ENCODE assay signal across 9 cellular contexts in the genomic region with DNA sequence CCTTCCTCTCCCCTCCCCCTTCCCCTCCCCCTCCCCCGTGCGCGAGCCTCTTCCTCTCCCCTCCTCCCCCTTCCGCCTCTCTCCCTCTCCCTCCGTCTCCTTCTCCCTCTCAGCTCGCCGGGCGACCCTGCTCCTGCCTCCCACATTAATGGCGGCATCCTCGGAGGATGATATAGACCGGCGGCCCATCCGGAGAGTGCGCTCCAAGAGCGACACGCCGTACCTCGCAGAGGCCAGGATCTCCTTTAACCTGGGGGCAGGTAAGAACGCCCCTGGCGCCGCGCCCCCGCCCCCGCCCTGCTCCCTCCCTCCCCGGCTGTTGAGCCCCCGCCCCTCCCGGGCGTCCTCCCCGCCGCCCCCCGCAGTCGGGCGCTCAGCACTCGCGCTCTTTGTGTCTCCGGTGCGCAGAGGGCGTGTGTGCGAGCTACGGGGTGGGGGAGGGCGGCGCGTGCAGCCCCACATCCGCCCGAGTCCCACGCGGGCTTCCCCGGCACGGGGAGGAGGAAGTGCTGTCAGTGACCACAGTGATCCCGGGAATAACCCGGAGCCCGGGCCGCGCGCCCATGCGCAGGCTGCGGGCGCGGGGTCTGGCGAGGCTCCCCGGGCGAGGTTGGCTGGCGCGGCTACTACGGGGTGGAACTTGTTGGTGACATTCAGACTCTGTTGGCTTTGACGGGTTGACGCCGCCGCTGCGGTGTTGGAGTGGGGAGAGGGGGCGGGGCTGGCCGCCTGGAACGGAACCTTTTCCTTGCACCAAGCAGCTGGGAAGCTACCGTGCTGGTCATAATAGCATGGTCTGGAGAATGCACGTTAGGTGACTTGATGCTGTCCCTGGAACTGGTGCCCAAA. TPM values are rescaled to one million over a fixed set of nuclear protein-coding genes. Genes with fewer than 3 reads are reported as not detected.
DNase-seq lines count a peak whose midpoint lies in the region; ATAC-seq, FAIRE-seq and TF ChIP-seq lines count a peak whose summit lies in the region.
"Had no signal": no experiment of that assay in that cellular context is flagged by ENCODE, and none has a peak within 500 bp of the region (broad histone marks: within the 10 kb centered on the region; RNA-seq: fewer than 3 reads in every experiment).

No MANE protein-coding gene starts in this region.

- no peak overlapping the region for H2AFZ ChIP-seq in neuron (ENCODE audit: low read depth, low read length)

- no peak for ATAC-seq in HG03442 (IDR thresholded peaks at IDR 0.05; ENCODE audit: unreplicated experiment)

- peaks cover 10% of the 10 kb centered on the region for H3K9me3 Mint-ChIP-seq in chondrocyte (ENCODE audit: low read depth)

- peaks cover 52% of the 10 kb centered on the region for H3K27me3 Mint-ChIP-seq in chondrocyte (ENCODE audit: low read depth)

- H3K4me3 ChIP-seq in neuron (ENCODE audit: low read length): peak overlapping the region; percentile 38

- peaks cover 33% of the 10 kb centered on the region for H3K27me3 ChIP-seq in neuron (ENCODE audit: insufficient read depth, low read length)

- DNase-seq in DMS79 treated with DMSO at 0.1 percent for 48 hours (lab: John Stamatoyannopoulos, UW) (peak; percentile 15), NCI-H187 treated with DMSO at 0.1 percent for 48 hours (lab: John Stamatoyannopoulos, UW) (peak; percentile 40), chondrocyte (ENCODE audit: low spot score) (no peak), NCI-H774 (lab: John Stamatoyannopoulos, UW) (no peak), HTR-8/SVneo (ENCODE audit: insufficient read length, low spot score) (no peak)
- DNase-seq in stimulated activated CD4-positive, alpha-beta T cell treated with anti-CD3 and anti-CD28 coated beads, Interleukin-4, amount 100 ng/mL, for 4 hours: no peak

- no peaks in the 10 kb centered on the region for H3K9me3 ChIP-seq in neuron (ENCODE audit: low read length)
- H3K9me3 ChIP-seq: Peyer's patch had no signal

- TF ChIP-seq CTCF in chondrocyte (IDR thresholded peaks at IDR 0.05): no peak

- H3K36me3 Mint-ChIP-seq in chondrocyte (ENCODE audit: low read depth): no peaks in the 10 kb centered on the region

- H3K4me3 Mint-ChIP-seq in chondrocyte (ENCODE audit: unreplicated experiment): peak overlapping the region; percentile 37

- FAIRE-seq in HTR-8/SVneo (lab: Jason Lieb, UNC): no peak

- H3K4me1 ChIP-seq in neuron (ENCODE audit: insufficient read depth, low read length): no peaks in the 10 kb centered on the region
- H3K4me1 ChIP-seq: Peyer's patch had no signal

- no peak overlapping the region for H3K27ac Mint-ChIP-seq in chondrocyte (ENCODE audit: unreplicated experiment)

- H3K4me1 Mint-ChIP-seq in chondrocyte (ENCODE audit: low read depth): peaks cover 8% of the 10 kb centered on the region

- no peaks in the 10 kb centered on the region for H3K36me3 ChIP-seq in neuron (ENCODE audit: insufficient read depth, low read length)
- H3K36me3 ChIP-seq: Peyer's patch had no signal

RNA-seq across cellular contexts. Expression of gene PHACTR1, which starts 33.2 kb away (rescaled TPM):
- 2.1 to 3.7 TPM (median 2.5 TPM) in 3 replicates for total RNA-seq in chondrocyte

Comparison
In these comparisons a context has a peak if more than half of its experiments do, and no peak if none do; other contexts are left out.
1. DNase-seq: peak in DMS79 treated with DMSO at 0.1 percent for 48 hours (single experiment) and NCI-H187 treated with DMSO at 0.1 percent for 48 hours (single experiment); none in chondrocyte (single experiment), NCI-H774 (single experiment), stimulated activated CD4-positive, alpha-beta T cell treated with anti-CD3 and anti-CD28 coated beads, Interleukin-4, amount 100 ng/mL, for 4 hours (0 of 2) and HTR-8/SVneo (single experiment).